Comparison of ENCODE assay signal across 8 cellular contexts in the genomic region with DNA sequence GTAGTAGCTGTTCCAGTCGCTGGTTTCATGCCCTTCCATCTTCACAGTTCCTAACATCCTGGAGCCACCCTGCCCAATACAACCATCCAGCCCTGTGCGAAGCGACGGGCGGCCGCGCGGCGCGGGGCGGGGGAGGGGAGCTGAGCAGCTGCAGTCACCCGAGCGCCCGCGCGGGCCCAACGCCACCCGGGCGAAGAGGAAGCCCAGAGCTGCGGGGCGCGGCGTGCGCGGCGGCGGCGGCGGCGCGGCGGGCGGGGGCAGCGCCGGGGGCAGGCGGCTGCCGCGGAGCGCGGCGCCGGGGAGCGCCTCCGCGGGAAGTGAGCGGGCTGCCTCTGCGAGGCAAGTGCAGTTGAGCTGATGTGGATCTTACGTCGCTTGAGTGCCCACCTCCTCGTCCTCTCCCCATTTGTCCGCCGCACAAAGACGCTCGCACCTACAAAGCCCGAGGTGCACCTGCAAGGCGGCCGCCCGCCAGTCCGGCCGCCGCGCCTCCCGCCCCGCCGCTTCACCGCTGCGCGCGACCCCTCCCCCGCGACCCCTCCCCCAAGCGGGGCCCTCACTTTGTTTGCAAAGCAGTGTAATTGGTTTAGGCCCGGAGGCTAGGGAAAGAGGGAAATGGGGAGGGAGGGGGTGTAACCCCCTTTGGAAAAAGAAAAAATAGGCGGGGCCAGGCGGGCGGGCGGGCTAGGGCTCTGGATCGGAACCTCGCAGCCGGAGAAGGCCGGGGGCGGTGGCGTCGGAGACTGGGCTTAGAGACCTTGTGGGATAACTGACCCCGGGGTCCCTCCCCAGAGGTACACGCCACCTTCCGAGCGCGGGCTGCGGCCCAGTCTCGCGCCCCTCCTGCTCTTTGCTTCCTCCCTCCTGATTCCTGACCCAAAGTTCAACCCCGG. TPM values are rescaled to one million over a fixed set of nuclear protein-coding genes. Genes with fewer than 3 reads are reported as not detected.
DNase-seq lines count a peak whose midpoint lies in the region; ATAC-seq and TF ChIP-seq lines count a peak whose summit lies in the region.

A gene (minus strand): TSS at position 334 of the 893 bp plus-strand sequence. CDS start 277 bp downstream, at position 57.
A gene with protein sequence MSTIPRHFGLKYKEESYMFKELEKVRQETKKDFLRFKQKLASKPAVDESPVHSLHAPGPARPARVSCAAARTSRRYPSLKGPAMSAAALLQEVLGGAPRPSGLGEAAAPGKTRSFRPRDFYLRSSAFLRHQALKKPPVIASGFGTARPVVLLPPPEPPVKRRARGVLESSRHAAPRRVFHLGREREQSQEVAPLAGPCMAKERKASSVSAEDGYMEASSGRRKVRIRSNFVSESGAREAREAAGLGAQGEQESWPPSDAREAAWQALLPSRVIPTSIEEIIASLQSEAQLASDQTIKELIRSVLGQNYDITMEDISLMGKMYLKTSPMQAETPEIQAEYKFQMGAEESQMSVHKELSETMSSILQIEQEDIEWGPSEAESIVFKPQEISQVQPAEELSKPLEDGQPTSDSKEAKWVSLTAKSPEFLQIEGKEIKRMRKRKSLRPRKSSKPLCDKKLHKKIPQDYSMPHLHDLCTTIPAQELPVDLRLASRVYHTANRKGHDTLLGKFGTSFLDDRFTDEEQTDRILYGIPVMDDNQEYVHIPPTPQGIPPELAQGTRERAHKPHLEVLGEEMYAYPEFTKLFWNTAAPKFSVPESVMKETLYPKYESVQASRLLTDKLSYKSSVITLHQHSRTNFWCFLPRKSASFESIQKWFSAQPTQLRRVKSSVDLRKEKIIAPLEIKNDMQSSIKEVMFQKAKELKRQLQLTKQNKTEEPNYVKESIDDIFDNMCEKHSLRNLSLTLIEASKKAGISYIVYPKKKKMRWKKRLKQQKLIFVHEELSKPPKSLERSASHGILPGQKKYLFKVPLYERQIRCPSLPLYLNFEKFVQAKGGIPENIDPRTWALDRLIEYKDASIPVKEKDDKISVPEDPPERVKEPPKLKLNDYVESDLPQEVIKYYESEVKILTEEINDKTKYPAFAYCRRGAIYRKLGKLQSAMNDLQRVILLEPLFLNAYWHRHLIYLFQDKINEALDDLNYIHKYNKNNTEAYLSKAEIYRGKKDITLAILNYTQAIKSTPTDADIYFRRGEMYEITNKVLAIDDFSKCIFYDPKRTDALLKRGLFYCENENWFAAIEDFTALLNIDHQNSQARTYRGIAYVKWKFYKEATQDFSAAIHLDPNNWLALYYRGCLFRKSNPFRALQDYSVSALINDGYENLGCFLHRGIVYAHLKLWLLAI (N-terminal part only) (plus strand): TSS at position 714 of the 893 bp plus-strand sequence. CDS start 26,436 bp downstream, outside the sequence.

- peak within 1 kb of the TSS; percentile 82 for H3K27ac Mint-ChIP-seq in stimulated activated naive CD8-positive, alpha-beta T cell treated with anti-CD3 and anti-CD28 coated beads, Interleukin-15, Interleukin-2, amounts not matched to agents 100 ng/mL and 50 ng/mL, for 24 hours
- peak within 1 kb of the TSS; percentile 70 for H3K27ac Mint-ChIP-seq in activated naive CD8-positive, alpha-beta T cell treated with anti-CD3 and anti-CD28 coated beads, Interleukin-2, amount 10 ng/mL, durations not matched to agents 7 days and 5 days

- H3K36me3 ChIP-seq in spleen = no peaks in the 10 kb centered on the region

- H3K27me3 ChIP-seq in spleen (replicated peaks in 1 of 7) = peaks cover 18 to 100% (median 98%) of the 10 kb centered on the region in 7 donors

- intact Hi-C loops in spleen (cut with DNase I; ENCODE audit: low total_unique reads) = no loop called here

- no peak for ATAC-seq in stimulated activated naive CD8-positive, alpha-beta T cell treated with anti-CD3 and anti-CD28 coated beads, Interleukin-15, Interleukin-2, amounts not matched to agents 100 U/mL and 50 U/mL, for 24 hours
- peak; percentile 22 for ATAC-seq in activated naive CD8-positive, alpha-beta T cell treated with anti-CD3 and anti-CD28 coated beads, Interleukin-2, amount 10 ng/mL, durations not matched to agents 7 days and 5 days (ENCODE audit: low read depth)
- no peak for ATAC-seq in GM19023 (IDR thresholded peaks at IDR 0.05; ENCODE audit: unreplicated experiment)
- no peak for ATAC-seq in GM18909 (IDR thresholded peaks at IDR 0.05; ENCODE audit: poor library complexity, unreplicated experiment)

- H3K4me3 ChIP-seq in iPS-18c (ENCODE audit: insufficient read depth, low read depth, low read length) (peak within 1 kb of the TSS; percentile 44), spleen (peak within 1 kb of the TSS in 7 of 8 donors; percentile 20 to 60 (median 33))

- peaks cover 3% of the 10 kb centered on the region for H3K9me3 Mint-ChIP-seq in stimulated activated naive CD8-positive, alpha-beta T cell treated with anti-CD3 and anti-CD28 coated beads, Interleukin-15, Interleukin-2, amounts not matched to agents 100 ng/mL and 50 ng/mL, for 24 hours
- H3K9me3 Mint-ChIP-seq in activated naive CD8-positive, alpha-beta T cell treated with anti-CD3 and anti-CD28 coated beads, Interleukin-2, amount 10 ng/mL, durations not matched to agents 7 days and 5 days = peaks cover 2% of the 10 kb centered on the region

- DNase-seq in stimulated activated naive CD8-positive, alpha-beta T cell treated with anti-CD3 and anti-CD28 coated beads, Interleukin-15, Interleukin-2, amounts not matched to agents 100 U/mL and 50 U/mL, for 24 hours = no peak
- DNase-seq in NCI-H2196 treated with DMSO at 0.1 percent for 48 hours (lab: John Stamatoyannopoulos, UW; ENCODE audit: unreplicated experiment) (peak; percentile 85), spleen (no peak)
- peak; percentile 30 for DNase-seq in activated naive CD8-positive, alpha-beta T cell treated with anti-CD3 and anti-CD28 coated beads, Interleukin-2, amount 10 ng/mL, durations not matched to agents 7 days and 5 days

- peak within 1 kb of the TSS; percentile 76 for H3K4me3 Mint-ChIP-seq in stimulated activated naive CD8-positive, alpha-beta T cell treated with anti-CD3 and anti-CD28 coated beads, Interleukin-15, Interleukin-2, amounts not matched to agents 100 ng/mL and 50 ng/mL, for 24 hours
- H3K4me3 Mint-ChIP-seq in activated naive CD8-positive, alpha-beta T cell treated with anti-CD3 and anti-CD28 coated beads, Interleukin-2, amount 10 ng/mL, durations not matched to agents 7 days and 5 days = peak within 1 kb of the TSS; percentile 56

- H3K27ac ChIP-seq in spleen = no peak within 1 kb of the TSS

- POLR2A ChIA-PET in activated naive CD8-positive, alpha-beta T cell treated with anti-CD3 and anti-CD28 coated beads, Interleukin-2, amount 10 ng/mL, durations not matched to agents 7 days and 5 days (lab: Charles Lee) = no interaction called here

- peaks cover 22% of the 10 kb centered on the region for H3K36me3 Mint-ChIP-seq in stimulated activated naive CD8-positive, alpha-beta T cell treated with anti-CD3 and anti-CD28 coated beads, Interleukin-15, Interleukin-2, amounts not matched to agents 100 ng/mL and 50 ng/mL, for 24 hours (ENCODE audit: low read depth)
- H3K36me3 Mint-ChIP-seq in activated naive CD8-positive, alpha-beta T cell treated with anti-CD3 and anti-CD28 coated beads, Interleukin-2, amount 10 ng/mL, durations not matched to agents 7 days and 5 days = peaks cover 4% of the 10 kb centered on the region

- TF ChIP-seq CTCF in spleen (IDR thresholded peaks at IDR 0.05 in 8 of 11, conservative IDR thresholded peaks at IDR 0.05 in 3 of 11) = no peak

- peaks cover 33% of the 10 kb centered on the region for H3K4me1 Mint-ChIP-seq in stimulated activated naive CD8-positive, alpha-beta T cell treated with anti-CD3 and anti-CD28 coated beads, Interleukin-15, Interleukin-2, amounts not matched to agents 100 ng/mL and 50 ng/mL, for 24 hours (ENCODE audit: low read depth)
- peaks cover 6% of the 10 kb centered on the region for H3K4me1 Mint-ChIP-seq in activated naive CD8-positive, alpha-beta T cell treated with anti-CD3 and anti-CD28 coated beads, Interleukin-2, amount 10 ng/mL, durations not matched to agents 7 days and 5 days

- peaks cover 11 to 59% (median 30%) of the 10 kb centered on the region in 6 donors for H3K4me1 ChIP-seq in spleen

- TF ChIP-seq POLR2A in spleen (IDR thresholded peaks at IDR 0.05) = no peak

- 1 to 4% (median 2%) methylated on average over 37 to 93 of the region's 93 CpGs for WGBS in spleen, 5 donors

- peaks cover 81% of the 10 kb centered on the region for H3K27me3 Mint-ChIP-seq in stimulated activated naive CD8-positive, alpha-beta T cell treated with anti-CD3 and anti-CD28 coated beads, Interleukin-15, Interleukin-2, amounts not matched to agents 100 ng/mL and 50 ng/mL, for 24 hours
- peaks cover 76% of the 10 kb centered on the region for H3K27me3 Mint-ChIP-seq in activated naive CD8-positive, alpha-beta T cell treated with anti-CD3 and anti-CD28 coated beads, Interleukin-2, amount 10 ng/mL, durations not matched to agents 7 days and 5 days

- H3K9me3 ChIP-seq in iPS-18c (ENCODE audit: control insufficient read depth, insufficient read depth, low read length) (peaks cover 2% of the 10 kb centered on the region), spleen (peaks cover 0 to 31% (median 0%) of the 10 kb centered on the region in 8 donors)

RNA-seq across cellular contexts. Expression of the first gene that starts in this region (rescaled TPM):
- total RNA-seq in activated naive CD8-positive, alpha-beta T cell treated with anti-CD3 and anti-CD28 coated beads, Interleukin-2, amount 10 ng/mL, durations not matched to agents 7 days and 5 days = not detected
- not detected for total RNA-seq in spleen
- polyA plus RNA-seq in spleen = not detected

RNA-seq across cellular contexts. Expression of the second gene that starts in this region (rescaled TPM):
- not detected for total RNA-seq in activated naive CD8-positive, alpha-beta T cell treated with anti-CD3 and anti-CD28 coated beads, Interleukin-2, amount 10 ng/mL, durations not matched to agents 7 days and 5 days
- total RNA-seq in spleen = not detected
- not detected for polyA plus RNA-seq in spleen

Comparison
In these comparisons a context has a peak if more than half of its experiments do, and no peak if none do; other contexts are left out.
1. Peak in DNase-seq and ATAC-seq in activated naive CD8-positive, alpha-beta T cell treated with anti-CD3 and anti-CD28 coated beads, Interleukin-2, amount 10 ng/mL, durations not matched to agents 7 days and 5 days; RNA of the genes that start here not detected or under 1 TPM.